ENCODE assay signal across 1 cellular context in the genomic region with DNA sequence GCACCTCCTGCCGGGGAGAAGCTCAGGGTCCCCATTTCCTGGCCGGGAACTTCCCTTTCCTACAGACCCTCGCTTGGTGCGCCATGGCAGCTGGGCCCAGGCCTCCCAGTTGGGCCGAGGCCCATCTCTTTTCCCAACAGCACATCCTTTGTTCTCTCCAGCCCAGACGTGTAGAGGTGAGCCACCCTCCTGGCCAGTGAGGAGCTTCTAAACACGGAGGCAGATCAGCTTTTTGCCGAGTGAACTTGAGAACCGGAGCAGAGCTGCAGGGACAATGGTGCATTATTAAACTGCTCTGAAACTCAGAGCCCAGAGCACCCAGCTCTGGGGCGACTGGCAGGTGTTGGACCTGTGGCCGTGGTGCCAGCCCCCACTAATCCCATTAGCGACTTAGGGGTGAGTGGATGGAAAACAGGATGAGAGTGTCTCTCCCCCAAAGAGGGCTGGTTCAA.
TF ChIP-seq lines count a peak whose summit lies in the region.

No MANE protein-coding gene starts in this region.

TF ChIP-seq in HepG2, 621 proteins besides CTCF, POLR2A, EP300 and RAD21 (continued from another document and continues in another):
- TF ChIP-seq, protein P1, sequence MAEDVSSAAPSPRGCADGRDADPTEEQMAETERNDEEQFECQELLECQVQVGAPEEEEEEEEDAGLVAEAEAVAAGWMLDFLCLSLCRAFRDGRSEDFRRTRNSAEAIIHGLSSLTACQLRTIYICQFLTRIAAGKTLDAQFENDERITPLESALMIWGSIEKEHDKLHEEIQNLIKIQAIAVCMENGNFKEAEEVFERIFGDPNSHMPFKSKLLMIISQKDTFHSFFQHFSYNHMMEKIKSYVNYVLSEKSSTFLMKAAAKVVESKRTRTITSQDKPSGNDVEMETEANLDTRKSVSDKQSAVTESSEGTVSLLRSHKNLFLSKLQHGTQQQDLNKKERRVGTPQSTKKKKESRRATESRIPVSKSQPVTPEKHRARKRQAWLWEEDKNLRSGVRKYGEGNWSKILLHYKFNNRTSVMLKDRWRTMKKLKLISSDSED (CRISPR knock-in tag; IDR thresholded peaks at IDR 0.05) = no peak
- TF ChIP-seq ISX (CRISPR knock-in tag; conservative IDR thresholded peaks at IDR 0.05) (no peak; the same call in 1 of the 2 replicates), ZNF788 (CRISPR knock-in tag; IDR thresholded peaks at IDR 0.05; ENCODE audit: borderline replicate concordance) (peak; percentile 67; the same call in 1 of the 2 replicates), ZNF510 (CRISPR knock-in tag; IDR thresholded peaks at IDR 0.05; ENCODE audit: low read depth) (no peak), RCOR2 (CRISPR knock-in tag; IDR thresholded peaks at IDR 0.05) (0 out of 2 replicates have a peak, but pooled peaks have one; percentile 33), SATB2 (CRISPR knock-in tag; IDR thresholded peaks at IDR 0.05) (no peak), SRSF1 (optimal IDR thresholded peaks at IDR 0.05; ENCODE audit: low read depth, low read length) (no peak), U2AF1 (optimal IDR thresholded peaks at IDR 0.05; ENCODE audit: low read depth, low read length) (no peak), HES4 (CRISPR knock-in tag; IDR thresholded peaks at IDR 0.05; ENCODE audit: borderline replicate concordance) (no peak), ZNF850 (CRISPR knock-in tag; conservative IDR thresholded peaks at IDR 0.05) (no peak), ZNF501 (CRISPR knock-in tag; IDR thresholded peaks at IDR 0.05) (0 out of 2 replicates have a peak, but pooled peaks have one; percentile 9), ZNF329 (CRISPR knock-in tag; IDR thresholded peaks at IDR 0.05; ENCODE audit: low read depth) (no peak), ZNF121 (CRISPR knock-in tag; IDR thresholded peaks at IDR 0.05) (0 out of 2 replicates have a peak, but pooled peaks have one; percentile 8), U2AF2 (IDR thresholded peaks at IDR 0.05; ENCODE audit: low read depth, low read length) (no peak), HMGA1 (CRISPR knock-in tag; conservative IDR thresholded peaks at IDR 0.05) (no peak), ELF3 (CRISPR knock-in tag; IDR thresholded peaks at IDR 0.05) (peak; percentile 44), ZNF75D (CRISPR knock-in tag; IDR thresholded peaks at IDR 0.05; ENCODE audit: borderline replicate concordance) (no peak), ZNF720 (CRISPR knock-in tag; IDR thresholded peaks at IDR 0.05) (no peak), ZMYM2 (CRISPR knock-in tag; IDR thresholded peaks at IDR 0.05) (no peak), PHF8 (CRISPR knock-in tag; IDR thresholded peaks at IDR 0.05) (peak; percentile 18; the same call in 1 of the 2 replicates), NFE2L1 (CRISPR knock-in tag; IDR thresholded peaks at IDR 0.05; ENCODE audit: borderline replicate concordance) (no peak), ZNF12 (CRISPR knock-in tag; IDR thresholded peaks at IDR 0.05) (no peak), ZNF317 (CRISPR knock-in tag; IDR thresholded peaks at IDR 0.05) (0 out of 2 replicates have a peak, but pooled peaks have one; percentile 8), FOXA1 (IDR thresholded peaks at IDR 0.05) (no peak), FOXA1 (CRISPR knock-in tag; IDR thresholded peaks at IDR 0.05) (no peak), FOXM1 (CRISPR knock-in tag; IDR thresholded peaks at IDR 0.05) (no peak), SOX13 (IDR thresholded peaks at IDR 0.05) (0 out of 2 replicates have a peak, but pooled peaks have one; percentile 34), SOX13 (CRISPR knock-in tag; conservative IDR thresholded peaks at IDR 0.05 in 1 of 2, IDR thresholded peaks at IDR 0.05 in 1 of 2) (peak in 1 of 2 experiments; percentile 88; a peak in 2 of 4 replicates), TCF7L2 (IDR thresholded peaks at IDR 0.05; ENCODE audit: low read depth, low read length) (no peak), ZFP90 (CRISPR knock-in tag; IDR thresholded peaks at IDR 0.05; ENCODE audit: borderline replicate concordance) (0 out of 2 replicates have a peak, but pooled peaks have one; percentile 29), RXRA (CRISPR knock-in tag; IDR thresholded peaks at IDR 0.05) (peak; percentile 65), ZFP36L1 (CRISPR knock-in tag; IDR thresholded peaks at IDR 0.05) (no peak)
- TF ChIP-seq, protein P2, sequence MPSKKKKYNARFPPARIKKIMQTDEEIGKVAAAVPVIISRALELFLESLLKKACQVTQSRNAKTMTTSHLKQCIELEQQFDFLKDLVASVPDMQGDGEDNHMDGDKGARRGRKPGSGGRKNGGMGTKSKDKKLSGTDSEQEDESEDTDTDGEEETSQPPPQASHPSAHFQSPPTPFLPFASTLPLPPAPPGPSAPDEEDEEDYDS (CRISPR knock-in tag; IDR thresholded peaks at IDR 0.05) = no peak
- TF ChIP-seq, protein P3, sequence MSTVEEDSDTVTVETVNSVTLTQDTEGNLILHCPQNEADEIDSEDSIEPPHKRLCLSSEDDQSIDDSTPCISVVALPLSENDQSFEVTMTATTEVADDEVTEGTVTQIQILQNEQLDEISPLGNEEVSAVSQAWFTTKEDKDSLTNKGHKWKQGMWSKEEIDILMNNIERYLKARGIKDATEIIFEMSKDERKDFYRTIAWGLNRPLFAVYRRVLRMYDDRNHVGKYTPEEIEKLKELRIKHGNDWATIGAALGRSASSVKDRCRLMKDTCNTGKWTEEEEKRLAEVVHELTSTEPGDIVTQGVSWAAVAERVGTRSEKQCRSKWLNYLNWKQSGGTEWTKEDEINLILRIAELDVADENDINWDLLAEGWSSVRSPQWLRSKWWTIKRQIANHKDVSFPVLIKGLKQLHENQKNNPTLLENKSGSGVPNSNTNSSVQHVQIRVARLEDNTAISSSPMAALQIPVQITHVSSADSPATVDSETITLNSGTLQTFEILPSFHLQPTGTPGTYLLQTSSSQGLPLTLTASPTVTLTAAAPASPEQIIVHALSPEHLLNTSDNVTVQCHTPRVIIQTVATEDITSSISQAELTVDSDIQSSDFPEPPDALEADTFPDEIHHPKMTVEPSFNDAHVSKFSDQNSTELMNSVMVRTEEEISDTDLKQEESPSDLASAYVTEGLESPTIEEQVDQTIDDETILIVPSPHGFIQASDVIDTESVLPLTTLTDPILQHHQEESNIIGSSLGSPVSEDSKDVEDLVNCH (CRISPR knock-in tag; IDR thresholded peaks at IDR 0.05) = no peak
- TF ChIP-seq, protein P4, sequence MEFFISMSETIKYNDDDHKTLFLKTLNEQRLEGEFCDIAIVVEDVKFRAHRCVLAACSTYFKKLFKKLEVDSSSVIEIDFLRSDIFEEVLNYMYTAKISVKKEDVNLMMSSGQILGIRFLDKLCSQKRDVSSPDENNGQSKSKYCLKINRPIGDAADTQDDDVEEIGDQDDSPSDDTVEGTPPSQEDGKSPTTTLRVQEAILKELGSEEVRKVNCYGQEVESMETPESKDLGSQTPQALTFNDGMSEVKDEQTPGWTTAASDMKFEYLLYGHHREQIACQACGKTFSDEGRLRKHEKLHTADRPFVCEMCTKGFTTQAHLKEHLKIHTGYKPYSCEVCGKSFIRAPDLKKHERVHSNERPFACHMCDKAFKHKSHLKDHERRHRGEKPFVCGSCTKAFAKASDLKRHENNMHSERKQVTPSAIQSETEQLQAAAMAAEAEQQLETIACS (CRISPR knock-in tag; IDR thresholded peaks at IDR 0.05) = no peak
- TF ChIP-seq, protein P5, sequence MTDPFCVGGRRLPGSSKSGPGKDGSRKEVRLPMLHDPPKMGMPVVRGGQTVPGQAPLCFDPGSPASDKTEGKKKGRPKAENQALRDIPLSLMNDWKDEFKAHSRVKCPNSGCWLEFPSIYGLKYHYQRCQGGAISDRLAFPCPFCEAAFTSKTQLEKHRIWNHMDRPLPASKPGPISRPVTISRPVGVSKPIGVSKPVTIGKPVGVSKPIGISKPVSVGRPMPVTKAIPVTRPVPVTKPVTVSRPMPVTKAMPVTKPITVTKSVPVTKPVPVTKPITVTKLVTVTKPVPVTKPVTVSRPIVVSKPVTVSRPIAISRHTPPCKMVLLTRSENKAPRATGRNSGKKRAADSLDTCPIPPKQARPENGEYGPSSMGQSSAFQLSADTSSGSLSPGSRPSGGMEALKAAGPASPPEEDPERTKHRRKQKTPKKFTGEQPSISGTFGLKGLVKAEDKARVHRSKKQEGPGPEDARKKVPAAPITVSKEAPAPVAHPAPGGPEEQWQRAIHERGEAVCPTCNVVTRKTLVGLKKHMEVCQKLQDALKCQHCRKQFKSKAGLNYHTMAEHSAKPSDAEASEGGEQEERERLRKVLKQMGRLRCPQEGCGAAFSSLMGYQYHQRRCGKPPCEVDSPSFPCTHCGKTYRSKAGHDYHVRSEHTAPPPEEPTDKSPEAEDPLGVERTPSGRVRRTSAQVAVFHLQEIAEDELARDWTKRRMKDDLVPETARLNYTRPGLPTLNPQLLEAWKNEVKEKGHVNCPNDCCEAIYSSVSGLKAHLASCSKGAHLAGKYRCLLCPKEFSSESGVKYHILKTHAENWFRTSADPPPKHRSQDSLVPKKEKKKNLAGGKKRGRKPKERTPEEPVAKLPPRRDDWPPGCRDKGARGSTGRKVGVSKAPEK (CRISPR knock-in tag; IDR thresholded peaks at IDR 0.05; ENCODE audit: borderline replicate concordance) = no peak
- TF ChIP-seq, protein P6, sequence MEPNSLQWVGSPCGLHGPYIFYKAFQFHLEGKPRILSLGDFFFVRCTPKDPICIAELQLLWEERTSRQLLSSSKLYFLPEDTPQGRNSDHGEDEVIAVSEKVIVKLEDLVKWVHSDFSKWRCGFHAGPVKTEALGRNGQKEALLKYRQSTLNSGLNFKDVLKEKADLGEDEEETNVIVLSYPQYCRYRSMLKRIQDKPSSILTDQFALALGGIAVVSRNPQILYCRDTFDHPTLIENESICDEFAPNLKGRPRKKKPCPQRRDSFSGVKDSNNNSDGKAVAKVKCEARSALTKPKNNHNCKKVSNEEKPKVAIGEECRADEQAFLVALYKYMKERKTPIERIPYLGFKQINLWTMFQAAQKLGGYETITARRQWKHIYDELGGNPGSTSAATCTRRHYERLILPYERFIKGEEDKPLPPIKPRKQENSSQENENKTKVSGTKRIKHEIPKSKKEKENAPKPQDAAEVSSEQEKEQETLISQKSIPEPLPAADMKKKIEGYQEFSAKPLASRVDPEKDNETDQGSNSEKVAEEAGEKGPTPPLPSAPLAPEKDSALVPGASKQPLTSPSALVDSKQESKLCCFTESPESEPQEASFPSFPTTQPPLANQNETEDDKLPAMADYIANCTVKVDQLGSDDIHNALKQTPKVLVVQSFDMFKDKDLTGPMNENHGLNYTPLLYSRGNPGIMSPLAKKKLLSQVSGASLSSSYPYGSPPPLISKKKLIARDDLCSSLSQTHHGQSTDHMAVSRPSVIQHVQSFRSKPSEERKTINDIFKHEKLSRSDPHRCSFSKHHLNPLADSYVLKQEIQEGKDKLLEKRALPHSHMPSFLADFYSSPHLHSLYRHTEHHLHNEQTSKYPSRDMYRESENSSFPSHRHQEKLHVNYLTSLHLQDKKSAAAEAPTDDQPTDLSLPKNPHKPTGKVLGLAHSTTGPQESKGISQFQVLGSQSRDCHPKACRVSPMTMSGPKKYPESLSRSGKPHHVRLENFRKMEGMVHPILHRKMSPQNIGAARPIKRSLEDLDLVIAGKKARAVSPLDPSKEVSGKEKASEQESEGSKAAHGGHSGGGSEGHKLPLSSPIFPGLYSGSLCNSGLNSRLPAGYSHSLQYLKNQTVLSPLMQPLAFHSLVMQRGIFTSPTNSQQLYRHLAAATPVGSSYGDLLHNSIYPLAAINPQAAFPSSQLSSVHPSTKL (CRISPR knock-in tag; IDR thresholded peaks at IDR 0.05) = peak; percentile 52
- TF ChIP-seq, protein P7, sequence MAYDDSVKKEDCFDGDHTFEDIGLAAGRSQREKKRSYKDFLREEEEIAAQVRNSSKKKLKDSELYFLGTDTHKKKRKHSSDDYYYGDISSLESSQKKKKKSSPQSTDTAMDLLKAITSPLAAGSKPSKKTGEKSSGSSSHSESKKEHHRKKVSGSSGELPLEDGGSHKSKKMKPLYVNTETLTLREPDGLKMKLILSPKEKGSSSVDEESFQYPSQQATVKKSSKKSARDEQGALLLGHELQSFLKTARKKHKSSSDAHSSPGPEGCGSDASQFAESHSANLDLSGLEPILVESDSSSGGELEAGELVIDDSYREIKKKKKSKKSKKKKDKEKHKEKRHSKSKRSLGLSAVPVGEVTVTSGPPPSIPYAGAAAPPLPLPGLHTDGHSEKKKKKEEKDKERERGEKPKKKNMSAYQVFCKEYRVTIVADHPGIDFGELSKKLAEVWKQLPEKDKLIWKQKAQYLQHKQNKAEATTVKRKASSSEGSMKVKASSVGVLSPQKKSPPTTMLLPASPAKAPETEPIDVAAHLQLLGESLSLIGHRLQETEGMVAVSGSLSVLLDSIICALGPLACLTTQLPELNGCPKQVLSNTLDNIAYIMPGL (CRISPR knock-in tag; IDR thresholded peaks at IDR 0.05; ENCODE audit: borderline replicate concordance in 1 of 2, low read depth in 1 of 2) = 0 out of 4 replicates have a peak, but pooled peaks have one; percentile 5 to 16
- TF ChIP-seq, protein P8, sequence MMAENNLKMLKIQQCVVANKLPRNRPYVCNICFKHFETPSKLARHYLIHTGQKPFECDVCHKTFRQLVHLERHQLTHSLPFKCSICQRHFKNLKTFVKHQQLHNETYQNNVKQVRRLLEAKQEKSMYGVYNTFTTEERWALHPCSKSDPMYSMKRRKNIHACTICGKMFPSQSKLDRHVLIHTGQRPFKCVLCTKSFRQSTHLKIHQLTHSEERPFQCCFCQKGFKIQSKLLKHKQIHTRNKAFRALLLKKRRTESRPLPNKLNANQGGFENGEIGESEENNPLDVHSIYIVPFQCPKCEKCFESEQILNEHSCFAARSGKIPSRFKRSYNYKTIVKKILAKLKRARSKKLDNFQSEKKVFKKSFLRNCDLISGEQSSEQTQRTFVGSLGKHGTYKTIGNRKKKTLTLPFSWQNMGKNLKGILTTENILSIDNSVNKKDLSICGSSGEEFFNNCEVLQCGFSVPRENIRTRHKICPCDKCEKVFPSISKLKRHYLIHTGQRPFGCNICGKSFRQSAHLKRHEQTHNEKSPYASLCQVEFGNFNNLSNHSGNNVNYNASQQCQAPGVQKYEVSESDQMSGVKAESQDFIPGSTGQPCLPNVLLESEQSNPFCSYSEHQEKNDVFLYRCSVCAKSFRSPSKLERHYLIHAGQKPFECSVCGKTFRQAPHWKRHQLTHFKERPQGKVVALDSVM (CRISPR knock-in tag; IDR thresholded peaks at IDR 0.05) = peak; percentile 14; the same call in 1 of the 2 replicates
